21 cellular contexts compared by ENCODE assay signal in the genomic region with DNA sequence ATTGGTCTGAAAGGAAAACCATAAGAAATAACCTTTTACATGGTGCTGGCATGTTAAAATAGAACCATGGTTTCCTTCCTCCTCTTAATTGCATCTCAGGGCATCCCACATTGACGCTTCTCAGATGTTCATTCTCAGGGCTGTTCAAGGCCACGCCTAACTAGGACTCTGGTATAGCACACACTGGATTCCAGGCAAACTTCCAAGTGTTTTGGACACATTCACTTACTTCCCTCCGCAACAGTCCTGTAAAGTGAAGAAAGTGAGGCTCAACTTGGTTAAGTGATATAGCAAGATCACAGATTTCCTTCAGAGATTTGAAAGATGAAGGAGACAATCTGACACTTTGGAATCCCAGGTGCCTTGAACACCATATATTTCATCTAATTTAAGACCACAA.
"Had no signal": no experiment of that assay in that cellular context is flagged by ENCODE, and none has a peak within 500 bp of the region (broad histone marks: within the 10 kb centered on the region; RNA-seq: fewer than 3 reads in every experiment).

No MANE protein-coding gene starts in this region.

- H3K36me3 ChIP-seq: brain microvascular endothelial cell had no signal

- H3K36me3 Mint-ChIP-seq: activated naive CD8-positive, alpha-beta T cell had no signal

- DNase-seq: activated CD4-positive, alpha-beta T cell treated with anti-CD3 and anti-CD28 coated beads for 48 hours; activated CD4-positive, alpha-beta T cell treated with anti-CD3 and anti-CD28 coated beads, Interleukin-2, amount 50 U/mL, for 48 hours; activated CD8-positive, alpha-beta memory T cell treated with anti-CD3 and anti-CD28 coated beads for 24 hours; activated effector memory CD4-positive, alpha-beta T cell treated with anti-CD3 and anti-CD28 coated beads, Interleukin-2, amount 50 U/mL, for 16 hours; activated naive CD4-positive, alpha-beta T cell treated with anti-CD3 and anti-CD28 coated beads for 36 hours; activated T-cell treated with anti-CD3 and anti-CD28 coated beads, Interleukin-2, amount 50 U/mL, for 4 hours; amygdala; brain microvascular endothelial cell; MM.1S; NCI-H1105; NCI-H1436; NCI-H187; NCI-H2081; NCI-H526; NCI-H774; NK-92 treated with Interleukin-12 subunit alpha and Interleukin-12 subunit beta, amount 100 ng/mL, for 24 hours; PC-3; SHP77 treated with DMSO at 0.1 percent for 48 hours had no signal

- H3K9me3 Mint-ChIP-seq: activated naive CD4-positive, alpha-beta T cell treated with anti-CD3 and anti-CD28 coated beads for 36 hours; activated T-cell treated with anti-CD3 and anti-CD28 coated beads, Interleukin-2, amount 50 U/mL, for 4 hours; T-helper 1 cell treated with Interleukin-12 subunit alpha and Interleukin-12 subunit beta and Interleukin-4 antibody, amounts not matched to agents 30 μg/mL and 1 μg/mL, for 36 hours had no signal

- H3K27ac Mint-ChIP-seq: activated naive CD4-positive, alpha-beta T cell treated with anti-CD3 and anti-CD28 coated beads for 36 hours; activated naive CD8-positive, alpha-beta T cell; T-helper 1 cell treated with Interleukin-12 subunit alpha and Interleukin-12 subunit beta and Interleukin-4 antibody, amounts not matched to agents 30 μg/mL and 1 μg/mL, for 36 hours had no signal

- ATAC-seq: activated CD4-positive, CD25-positive, alpha-beta regulatory T cell treated with anti-CD3 and anti-CD28 coated beads, Interleukin-2, amount 50 U/mL, for 24 hours; activated T-cell treated with anti-CD3 and anti-CD28 coated beads, Interleukin-2, amount 50 U/mL, for 4 hours; PC-3 had no signal

- H3K27me3 ChIP-seq: brain microvascular endothelial cell had no signal

- H3K27ac ChIP-seq: brain microvascular endothelial cell had no signal

- H3K4me3 Mint-ChIP-seq: activated naive CD4-positive, alpha-beta T cell treated with anti-CD3 and anti-CD28 coated beads for 36 hours; activated naive CD8-positive, alpha-beta T cell; activated T-cell treated with anti-CD3 and anti-CD28 coated beads, Interleukin-2, amount 50 U/mL, for 4 hours; T-helper 1 cell treated with Interleukin-12 subunit alpha and Interleukin-12 subunit beta and Interleukin-4 antibody, amounts not matched to agents 30 μg/mL and 1 μg/mL, for 36 hours had no signal
